ENCODE assay signal across 14 cellular contexts in genomic region chr3:149384911-149385321, GRCh38. TPM values are rescaled to one million over a fixed set of nuclear protein-coding genes. Genes with fewer than 3 reads are reported as not detected.
DNase-seq lines count a peak whose midpoint lies in the region; ATAC-seq, FAIRE-seq and TF ChIP-seq lines count a peak whose summit lies in the region.
"Had no signal": no experiment of that assay in that cellular context is flagged by ENCODE, and none has a peak within 500 bp of the region (broad histone marks: within the 10 kb centered on the region; RNA-seq: fewer than 3 reads in every experiment).

No MANE protein-coding gene starts in this region.

- no peak overlapping the region for H3K4me3 Mint-ChIP-seq in nephron progenitor cell
- H3K4me3 Mint-ChIP-seq: neural crest cell had no signal

- in situ Hi-C loops in SK-MEL-5 (cut with HindIII; ENCODE audit: low pct_unique_long_range_greater_than_20kb, low sequenced_read_pairs): no loop called here

- peaks cover 32% of the 10 kb centered on the region for H3K4me1 Mint-ChIP-seq in nephron progenitor cell

- H3K36me3 Mint-ChIP-seq in nephron progenitor cell (ENCODE audit: low read depth): peaks cover 8% of the 10 kb centered on the region

- peaks cover 6% of the 10 kb centered on the region for H3K27me3 Mint-ChIP-seq in nephron progenitor cell (ENCODE audit: low read depth, poor library complexity)

- peak; percentile 97 for FAIRE-seq in G401.6 (lab: Jason Lieb, UNC)
- FAIRE-seq: TTC549 had no signal

- DNase-seq in SK-MEL-5 (ENCODE audit: low read depth, low spot score) (peak; percentile 51), fibroblast of the aortic adventitia (ENCODE audit: low read depth) (peak; percentile 78), skeletal muscle cell (ENCODE audit: low read depth) (peak; percentile 56), DMS79 treated with DMSO at 0.1 percent for 48 hours (lab: John Stamatoyannopoulos, UW) (no peak), nephron progenitor cell (no peak), NCI-H1417 treated with DMSO at 0.1 percent for 48 hours (lab: John Stamatoyannopoulos, UW) (no peak)
- DNase-seq: cortex of kidney, DND-41, H7, tibial artery had no signal

- H3K4me3 ChIP-seq in fibroblast of the aortic adventitia (ENCODE audit: low read depth, low read length) (no peak overlapping the region), skeletal muscle cell (ENCODE audit: low read depth, low read length) (no peak overlapping the region)
- H3K4me3 ChIP-seq: tibial artery had no signal

- no peak for ATAC-seq in HG03520 (IDR thresholded peaks at IDR 0.05; ENCODE audit: unreplicated experiment)

- TF ChIP-seq CTCF in fibroblast of the aortic adventitia (IDR thresholded peaks at IDR 0.05; ENCODE audit: insufficient read depth, low read length) (no peak), nephron progenitor cell (IDR thresholded peaks at IDR 0.05) (no peak)

- H3K9me3 Mint-ChIP-seq in nephron progenitor cell: peaks cover 13% of the 10 kb centered on the region

- no peak overlapping the region for H3K27ac Mint-ChIP-seq in nephron progenitor cell

RNA-seq across cellular contexts. Expression of gene TM4SF1, which starts 7.5 kb away (rescaled TPM):
- 60.2 and 65.0 TPM in 2 replicates for total RNA-seq in SK-MEL-5 (2014; rRNA removed; shearing (Covaris generic))
- 64.1 and 68.2 TPM in 2 replicates for polyA plus RNA-seq in SK-MEL-5 (2015; cell fraction: cytosol; rRNA removed)
- 30.0 and 39.3 TPM in 2 replicates for polyA plus RNA-seq in SK-MEL-5 (2015; cell fraction: nucleus; rRNA removed)
- 213 and 299 TPM in 2 replicates for total RNA-seq in fibroblast of the aortic adventitia (ENCODE audit: low replicate concordance)
- total RNA-seq: neural crest cell had no signal

RNA-seq across cellular contexts. Expression of gene TM4SF18, which starts 51.5 kb away (rescaled TPM):
- total RNA-seq in SK-MEL-5 (2014; rRNA removed; shearing (Covaris generic)): 66.3 and 72.6 TPM in 2 replicates
- polyA plus RNA-seq in SK-MEL-5 (2015; cell fraction: cytosol; rRNA removed): 28.0 and 33.4 TPM in 2 replicates
- polyA plus RNA-seq in SK-MEL-5 (2015; cell fraction: nucleus; rRNA removed): 6.6 and 15.0 TPM in 2 replicates
- 0.27 and 1.3 TPM in 2 replicates for total RNA-seq in fibroblast of the aortic adventitia (ENCODE audit: low replicate concordance)
- total RNA-seq: neural crest cell had no signal

Comparison
In these comparisons a context has a peak if more than half of its experiments do, and no peak if none do; other contexts are left out.
1. DNase-seq: peak in SK-MEL-5 (single experiment), fibroblast of the aortic adventitia (single experiment) and skeletal muscle cell (single experiment); none in DMS79 treated with DMSO at 0.1 percent for 48 hours (single experiment), nephron progenitor cell (single experiment) and NCI-H1417 treated with DMSO at 0.1 percent for 48 hours (single experiment).
2. RNA of gene TM4SF18, which starts 51.5 kb away (total RNA-seq): 66.3 to 72.6 TPM in SK-MEL-5; 0.27 to 1.3 TPM in fibroblast of the aortic adventitia; every median in the first group is over 10 times any median in the second.